8 cellular contexts compared by ENCODE assay signal in the genomic region with DNA sequence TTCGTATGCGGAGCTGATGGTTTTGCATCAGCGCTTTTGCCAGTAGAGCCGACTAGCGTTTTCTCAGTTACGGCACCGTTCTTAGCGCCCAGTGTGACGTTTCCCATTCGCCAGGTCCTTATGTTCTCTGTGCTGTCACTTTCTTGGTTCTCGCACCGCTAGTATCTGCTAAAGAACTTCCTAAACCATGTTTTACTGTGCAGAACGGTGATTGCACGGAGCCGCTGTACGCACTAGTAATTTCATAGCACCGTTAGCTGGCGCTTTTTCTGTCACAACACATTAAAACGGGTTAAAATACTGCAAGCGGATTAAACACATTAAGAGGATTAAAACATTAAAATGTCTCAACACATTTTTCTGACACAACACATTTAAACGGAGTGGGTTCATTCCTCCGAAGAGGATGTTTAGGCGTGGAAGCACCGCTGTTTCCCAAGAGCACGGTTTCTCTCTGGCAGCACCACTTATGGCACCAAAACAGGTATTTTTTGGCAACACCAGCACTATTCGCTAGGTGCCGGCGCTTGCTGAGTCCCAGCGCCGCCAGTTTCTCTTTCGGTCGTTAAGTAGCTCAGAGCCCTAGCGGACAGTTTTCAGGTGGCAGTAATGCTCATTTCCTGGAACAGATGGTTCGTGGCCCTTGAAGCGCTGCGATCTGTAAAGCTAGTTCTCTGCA.
DNase-seq lines count a peak whose midpoint lies in the region; ATAC-seq and TF ChIP-seq lines count a peak whose summit lies in the region.

No MANE protein-coding gene starts in this region.

- DNase-seq in GM13977 (ENCODE audit: low spot score), result peak; percentile 66
- peak; percentile 83 for DNase-seq in NCI-H1105 (lab: John Stamatoyannopoulos, UW)
- DNase-seq in amniotic epithelial cell (ENCODE audit: low read depth), result peak; percentile 81
- peak; percentile 38 for DNase-seq in iPS-NIHi11 (ENCODE audit: low spot score)
- DNase-seq in stimulated activated CD4-positive, alpha-beta T cell treated with anti-CD3 and anti-CD28 coated beads, Interleukin-15, amount 100 ng/mL, for 1 hour (ENCODE audit: low read depth in 1 of 2, low spot score in 1 of 2), result peak; percentile 55 to 63
- DNase-seq in globus pallidus (ENCODE audit: low spot score), result no peak

- TF ChIP-seq CTCF in GM13977 (IDR thresholded peaks at IDR 0.05; ENCODE audit: extremely low read depth, insufficient read depth, missing control alignments), result peak; percentile 36
- TF ChIP-seq CTCF in SU-DHL-6 (IDR thresholded peaks at IDR 0.05; ENCODE audit: insufficient read depth, low read length, poor library complexity, severe bottlenecking), result peak; percentile 14

- peaks cover 16% of the 10 kb centered on the region for H3F3A ChIP-seq in SU-DHL-6 (ENCODE audit: insufficient read depth)

- ATAC-seq in HG02642 (IDR thresholded peaks at IDR 0.05; ENCODE audit: poor library complexity, unreplicated experiment), result peak; percentile 73

- H4K20me1 ChIP-seq in SU-DHL-6 (ENCODE audit: low read depth, low read length), result no peaks in the 10 kb centered on the region

- no peaks in the 10 kb centered on the region for H3K9me2 ChIP-seq in SU-DHL-6 (replicated peaks; ENCODE audit: insufficient read depth, low read length)

- peak overlapping the region; percentile 87 for H2AFZ ChIP-seq in SU-DHL-6 (ENCODE audit: low read depth, low read length, severe bottlenecking)

- no peaks in the 10 kb centered on the region for H3K9me3 ChIP-seq in SU-DHL-6 (ENCODE audit: insufficient read depth, low read length)

- H3K27ac ChIP-seq in SU-DHL-6 (ENCODE audit: low read depth, low read length), result peak overlapping the region; percentile 76

- in situ Hi-C loops in GM13977 (cut with MboI; ENCODE audit: low pct_unique_long_range_greater_than_20kb, low sequenced_read_pairs, unreplicated experiment), result no loop called here

- peak overlapping the region; percentile 98 for H3K4me2 ChIP-seq in SU-DHL-6 (ENCODE audit: low read depth, low read length, poor library complexity, severe bottlenecking)

- peak overlapping the region; percentile 65 for H3K9ac ChIP-seq in SU-DHL-6 (ENCODE audit: low read length)

- peak overlapping the region; percentile 66 for H3K4me3 ChIP-seq in SU-DHL-6 (ENCODE audit: insufficient read depth, low read length, poor library complexity, severe bottlenecking)

- H3K27me3 ChIP-seq in SU-DHL-6 (ENCODE audit: low read length), result no peaks in the 10 kb centered on the region

- H3K36me3 ChIP-seq in SU-DHL-6 (ENCODE audit: low read length), result no peaks in the 10 kb centered on the region

- no peaks in the 10 kb centered on the region for H3K79me2 ChIP-seq in SU-DHL-6 (ENCODE audit: insufficient read depth, low read length)
